Comparison of ENCODE assay signal across 1 cellular context in genomic region chr13:114101831-114102520, GRCh38.
TF ChIP-seq lines count a peak whose summit lies in the region.

No MANE protein-coding gene starts in this region.

TF ChIP-seq in K562, 482 proteins besides CTCF, POLR2A, EP300 and RAD21 (continued from another document):
- no peak for TF ChIP-seq ZHX1 (conservative IDR thresholded peaks at IDR 0.05; ENCODE audit: low read length)
- TF ChIP-seq TAF15 (IDR thresholded peaks at IDR 0.05; ENCODE audit: low read depth, low read length) = no peak
- no peak for TF ChIP-seq TRIM24 (IDR thresholded peaks at IDR 0.05)
- TF ChIP-seq KLF16 (IDR thresholded peaks at IDR 0.05) = no peak
- TF ChIP-seq PTRF (tag; IDR thresholded peaks at IDR 0.05) = no peak
- no peak for TF ChIP-seq ASH1L (IDR thresholded peaks at IDR 0.05; ENCODE audit: borderline replicate concordance, low read depth, partially characterized antibody)
